In genomic region chr4:140038031-140038533, GRCh38 we compare ENCODE assay signal across 13 cellular contexts.
A peak's percentile ranks its signal among the peaks of the same experiment; 100 is the strongest.
DNase-seq lines count a peak whose midpoint lies in the region; ATAC-seq, FAIRE-seq and TF ChIP-seq lines count a peak whose summit lies in the region.
"Had no signal": no experiment of that assay in that cellular context is flagged by ENCODE, and none has a peak within 500 bp of the region (broad histone marks: within the 10 kb centered on the region; RNA-seq: fewer than 3 reads in every experiment).

No MANE protein-coding gene starts in this region.

- H3K27ac Mint-ChIP-seq in Calu3 (ENCODE audit: unreplicated experiment) (peak overlapping the region; percentile 36), neural crest cell (ENCODE audit: unreplicated experiment) (peak overlapping the region; percentile 12)
- H3K27ac Mint-ChIP-seq: WTC11 had no signal

- H3K4me1 Mint-ChIP-seq in Calu3 (ENCODE audit: low read depth, unreplicated experiment), result peaks cover 43% of the 10 kb centered on the region
- H3K4me1 Mint-ChIP-seq in neural crest cell, result peaks cover 37% of the 10 kb centered on the region

- H3K27me3 ChIP-seq in endothelial cell of umbilical vein (ENCODE audit: control insufficient read depth in 2 of 2, insufficient read depth in 2 of 2, low read length in 2 of 2), result no peaks in the 10 kb centered on the region
- H3K27me3 ChIP-seq in right atrium auricular region, result no peaks in the 10 kb centered on the region

- no peaks in the 10 kb centered on the region for H3K36me3 ChIP-seq in endothelial cell of umbilical vein (ENCODE audit: control insufficient read depth in 2 of 2, extremely low read depth in 1 of 2, insufficient read depth in 2 of 2, low read length in 2 of 2)
- H3K36me3 ChIP-seq in right atrium auricular region, result no peaks in the 10 kb centered on the region

- peak overlapping the region; percentile 66 for H3K9ac ChIP-seq in endothelial cell of umbilical vein (replicated peaks; ENCODE audit: extremely low read depth, insufficient read depth, low read length)

- H3K9me3 ChIP-seq in endothelial cell of umbilical vein (replicated peaks; ENCODE audit: control insufficient read depth, insufficient read depth, low read length) (no peaks in the 10 kb centered on the region), right atrium auricular region (no peaks in the 10 kb centered on the region)

- peaks cover 29% of the 10 kb centered on the region for H3K4me1 ChIP-seq in endothelial cell of umbilical vein (ENCODE audit: control insufficient read depth, extremely low read depth, insufficient read depth, low read length)
- no peaks in the 10 kb centered on the region for H3K4me1 ChIP-seq in right atrium auricular region

- no peak for ATAC-seq in HG03095 (IDR thresholded peaks at IDR 0.05; ENCODE audit: unreplicated experiment)
- ATAC-seq: HCT116, WTC11 had no signal

- H3K36me3 Mint-ChIP-seq in Calu3 (ENCODE audit: insufficient read depth, unreplicated experiment) (no peaks in the 10 kb centered on the region), neural crest cell (ENCODE audit: low read depth) (peaks cover 2% of the 10 kb centered on the region)
- H3K36me3 Mint-ChIP-seq: WTC11 had no signal

- H3K4me3 Mint-ChIP-seq in Calu3 (ENCODE audit: low read depth, unreplicated experiment) (no peak overlapping the region), neural crest cell (no peak overlapping the region)
- H3K4me3 Mint-ChIP-seq: WTC11 had no signal

- BruUV-seq in Calu3 (replicated peaks; lab: Mats Ljungman, UMichigan), result no TSS peak
- no TSS peak for BruUV-seq in endothelial cell of umbilical vein (replicated peaks; lab: Mats Ljungman, UMichigan)

- H3K27ac ChIP-seq in endothelial cell of umbilical vein (ENCODE audit: insufficient read depth, low read depth, low read length), result peak overlapping the region; percentile 99
- no peak overlapping the region for H3K27ac ChIP-seq in right atrium auricular region

- no peaks in the 10 kb centered on the region for H4K20me1 ChIP-seq in endothelial cell of umbilical vein (replicated peaks; ENCODE audit: control insufficient read depth, extremely low read depth, insufficient read depth, low read length)

- intact Hi-C loops in Calu3 (cut with micrococcal nuclease; ENCODE audit: unreplicated experiment) (no loop called here), endothelial cell of umbilical vein (cut with micrococcal nuclease) (no loop called here)

- peak; percentile 8 for FAIRE-seq in endothelial cell of umbilical vein (lab: Jason Lieb, UNC)

- H2AFZ ChIP-seq in endothelial cell of umbilical vein (ENCODE audit: low read depth, low read length), result no peak overlapping the region

- H3K9me1 ChIP-seq in endothelial cell of umbilical vein (replicated peaks; ENCODE audit: control insufficient read depth, extremely low read depth, insufficient read depth, low read length), result no peaks in the 10 kb centered on the region

- POLR2A ChIA-PET in endothelial cell of umbilical vein (lab: Charles Lee), result no interaction called here

- H3K27me3 Mint-ChIP-seq in Calu3 (ENCODE audit: unreplicated experiment) (no peaks in the 10 kb centered on the region), neural crest cell (ENCODE audit: low read depth) (no peaks in the 10 kb centered on the region)

- no peak for TF ChIP-seq POLR2A in endothelial cell of umbilical vein (IDR thresholded peaks at IDR 0.05; ENCODE audit: low read depth, low read length)

- peaks cover 8% of the 10 kb centered on the region for H3K79me2 ChIP-seq in endothelial cell of umbilical vein (ENCODE audit: control insufficient read depth, insufficient read depth, low read length)

- no peaks in the 10 kb centered on the region for H3K9me3 Mint-ChIP-seq in Calu3 (ENCODE audit: low read depth, unreplicated experiment)
- H3K9me3 Mint-ChIP-seq in neural crest cell, result no peaks in the 10 kb centered on the region
- H3K9me3 Mint-ChIP-seq: WTC11 had no signal

- DNase-seq in Calu3 (no peak), NCI-H69 (lab: John Stamatoyannopoulos, UW) (peak; percentile 30), endothelial cell of umbilical vein (ENCODE audit: low read depth, low spot score) (no peak), neural crest cell (ENCODE audit: low read depth, low spot score) (no peak), AG20443 (ENCODE audit: low spot score) (no peak), right atrium auricular region (ENCODE audit: low spot score) (no peak), KG1 (lab: John Stamatoyannopoulos, UW) (no peak)
- DNase-seq: activated T-cell treated with anti-CD3 and anti-CD28 coated beads, Interleukin-2, amount 50 U/mL, for 1 hour; NCI-H226; SHP77 treated with DMSO at 0.1 percent for 48 hours had no signal

- no peak for TF ChIP-seq CTCF in Calu3 (IDR thresholded peaks at IDR 0.05; ENCODE audit: unreplicated experiment)
- no peak for TF ChIP-seq CTCF in endothelial cell of umbilical vein (IDR thresholded peaks at IDR 0.05; ENCODE audit: extremely low read depth in 1 of 2, insufficient read depth in 1 of 2, low read depth in 1 of 2, low read length in 2 of 2)
- no peak for TF ChIP-seq CTCF in neural crest cell (conservative IDR thresholded peaks at IDR 0.05)
- no peak for TF ChIP-seq CTCF in right atrium auricular region (IDR thresholded peaks at IDR 0.05)

- H3K4me3 ChIP-seq in endothelial cell of umbilical vein (replicated peaks in 1 of 3; ENCODE audit: insufficient read depth in 1 of 3, low read depth in 1 of 3, low read length in 3 of 3) (no peak overlapping the region), right atrium auricular region (no peak overlapping the region)

- CTCF ChIA-PET in Calu3 (lab: Charles Lee) (interaction anchor here (0.9 to 1.8 kb wide), 5 partner anchors 11 to 335 kb away, joined by 3 to 8 read pairs (median 4); partner anchors contain the start of gene SCOC), endothelial cell of umbilical vein (lab: Charles Lee) (interaction anchor here (0.8 to 3.2 kb wide), 12 partner anchors 9 to 303 kb away, joined by 3 to 17 read pairs (median 5); no protein-coding TSS in a partner anchor)

- H3K4me2 ChIP-seq in endothelial cell of umbilical vein (ENCODE audit: insufficient read depth, low read length), result peak overlapping the region; percentile 84

- dilution Hi-C loops in endothelial cell of umbilical vein (cut with MboI; ENCODE audit: extremely low pct_ligation_motif_present, low sequenced_read_pairs), result no loop called here

TF ChIP-seq in endothelial cell of umbilical vein, 7 proteins besides CTCF, POLR2A, EP300 and RAD21:
- TF ChIP-seq MAX (IDR thresholded peaks at IDR 0.05; ENCODE audit: insufficient read depth, insufficient read length) (no peak), POLR2AphosphoS5 (IDR thresholded peaks at IDR 0.05; ENCODE audit: insufficient read depth, low read depth, low read length) (no peak), JUN (IDR thresholded peaks at IDR 0.05; ENCODE audit: borderline replicate concordance, insufficient read depth, insufficient read length, low read depth) (no peak), GATA2 (IDR thresholded peaks at IDR 0.05; ENCODE audit: insufficient read depth, insufficient read length, low read depth, low read length) (no peak), EZH2 (IDR thresholded peaks at IDR 0.05; ENCODE audit: borderline replicate concordance, low read depth, low read length, severe bottlenecking) (no peak), MYC (IDR thresholded peaks at IDR 0.05; ENCODE audit: low read depth, low read length) (no peak), FOS (IDR thresholded peaks at IDR 0.05; ENCODE audit: borderline replicate concordance, insufficient read depth, low read length) (no peak)
